In the genomic region with DNA sequence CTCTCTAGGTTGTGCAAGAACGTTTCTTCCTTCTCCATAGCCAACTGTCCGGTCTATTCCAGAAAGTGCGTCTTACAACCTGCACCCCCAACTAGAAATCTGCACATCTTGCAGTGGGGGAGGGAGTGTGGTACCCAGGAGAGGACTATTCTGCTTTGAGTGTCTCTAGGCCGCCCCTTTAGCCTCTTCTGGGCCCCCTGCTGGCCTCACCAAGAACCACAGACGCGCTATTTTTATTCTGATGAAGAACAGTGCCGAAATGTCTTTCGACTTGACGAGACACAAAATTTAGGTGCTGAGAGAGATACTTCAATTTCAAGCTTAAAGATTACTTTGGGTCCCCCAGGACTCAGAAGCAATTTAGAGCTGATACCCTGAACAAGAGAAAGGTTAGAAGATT, we compare ENCODE assay signal across 2 cellular contexts.
TF ChIP-seq lines count a peak whose summit lies in the region.

No MANE protein-coding gene starts in this region.

TF ChIP-seq in GM23338, 12 proteins besides CTCF, POLR2A, EP300 and RAD21:
- TF ChIP-seq, protein P1, sequence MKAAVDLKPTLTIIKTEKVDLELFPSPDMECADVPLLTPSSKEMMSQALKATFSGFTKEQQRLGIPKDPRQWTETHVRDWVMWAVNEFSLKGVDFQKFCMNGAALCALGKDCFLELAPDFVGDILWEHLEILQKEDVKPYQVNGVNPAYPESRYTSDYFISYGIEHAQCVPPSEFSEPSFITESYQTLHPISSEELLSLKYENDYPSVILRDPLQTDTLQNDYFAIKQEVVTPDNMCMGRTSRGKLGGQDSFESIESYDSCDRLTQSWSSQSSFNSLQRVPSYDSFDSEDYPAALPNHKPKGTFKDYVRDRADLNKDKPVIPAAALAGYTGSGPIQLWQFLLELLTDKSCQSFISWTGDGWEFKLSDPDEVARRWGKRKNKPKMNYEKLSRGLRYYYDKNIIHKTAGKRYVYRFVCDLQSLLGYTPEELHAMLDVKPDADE (IDR thresholded peaks at IDR 0.05) = no peak

TF ChIP-seq in H1, 55 proteins besides CTCF, POLR2A, EP300 and RAD21:
- no peak for TF ChIP-seq GABPA (IDR thresholded peaks at IDR 0.05; ENCODE audit: borderline replicate concordance, insufficient read depth, low read length)
- no peak for TF ChIP-seq PHF8 (conservative IDR thresholded peaks at IDR 0.05; ENCODE audit: low read depth, low read length)
- TF ChIP-seq MAX (IDR thresholded peaks at IDR 0.05) = no peak
- TF ChIP-seq RNF2 (IDR thresholded peaks at IDR 0.05; ENCODE audit: borderline replicate concordance, low read depth, low read length, missing control alignments, poor library complexity, severe bottlenecking) = no peak
- TF ChIP-seq EGR1 (IDR thresholded peaks at IDR 0.05; ENCODE audit: borderline replicate concordance, low read depth, low read length) = no peak
- no peak for TF ChIP-seq CEBPB (IDR thresholded peaks at IDR 0.05; ENCODE audit: low read depth, low read length)
- no peak for TF ChIP-seq ATF3 (IDR thresholded peaks at IDR 0.05; ENCODE audit: insufficient read depth, low read depth, low read length)
- no peak for TF ChIP-seq FOSL1 (IDR thresholded peaks at IDR 0.05; ENCODE audit: insufficient read depth, low read depth, low read length)
- no peak for TF ChIP-seq SIRT6 (IDR thresholded peaks at IDR 0.05; ENCODE audit: low read length)
- no peak for TF ChIP-seq SP1 (IDR thresholded peaks at IDR 0.05; ENCODE audit: low read depth, low read length)
- no peak for TF ChIP-seq KDM4A (IDR thresholded peaks at IDR 0.05; ENCODE audit: low read depth, low read length, severe bottlenecking)
- TF ChIP-seq RFX5 (IDR thresholded peaks at IDR 0.05; ENCODE audit: borderline replicate concordance, low read depth, low read length) = no peak
- no peak for TF ChIP-seq POU5F1 (IDR thresholded peaks at IDR 0.05; ENCODE audit: low read depth, low read length)
- TF ChIP-seq CREB1 (IDR thresholded peaks at IDR 0.05) = no peak
- no peak for TF ChIP-seq CBX5 (IDR thresholded peaks at IDR 0.05; ENCODE audit: low read depth, low read length)
- TF ChIP-seq CTBP2 (IDR thresholded peaks at IDR 0.05; ENCODE audit: borderline replicate concordance, insufficient read depth, insufficient read length, low read length) = no peak
- TF ChIP-seq RBBP5 (IDR thresholded peaks at IDR 0.05; ENCODE audit: borderline replicate concordance, low read depth, low read length) = no peak
TF ChIP-seq in H1: peak in this region for 0.
